Comparison of ENCODE assay signal across 8 cellular contexts in genomic region chr11:119316017-119316728, GRCh38. TPM values are rescaled to one million over a fixed set of nuclear protein-coding genes. Genes with fewer than 3 reads are reported as not detected.
DNase-seq lines count a peak whose midpoint lies in the region; ATAC-seq, FAIRE-seq and TF ChIP-seq lines count a peak whose summit lies in the region.

No MANE protein-coding gene starts in this region.

- no peaks in the 10 kb centered on the region for H3K27me3 ChIP-seq in endothelial cell of umbilical vein (ENCODE audit: control insufficient read depth in 2 of 2, insufficient read depth in 2 of 2, low read length in 2 of 2)
- peaks cover 21% of the 10 kb centered on the region for H3K27me3 ChIP-seq in muscle layer of duodenum (ENCODE audit: low read depth, low read length)

- POLR2A ChIA-PET in activated CD4-positive, alpha-beta T cell treated with anti-CD3 and anti-CD28 coated beads for 36 hours (lab: Charles Lee) = no interaction called here
- POLR2A ChIA-PET in endothelial cell of umbilical vein (lab: Charles Lee) = interaction anchor here (1.2 to 2.6 kb wide), 6 partner anchors 8 to 221 kb away, joined by 3 to 18 read pairs (median 5); partner anchors contain the start of gene DPAGT1

- TF ChIP-seq POLR2A in endothelial cell of umbilical vein (IDR thresholded peaks at IDR 0.05; ENCODE audit: low read depth, low read length) = no peak

- TF ChIP-seq CTCF in endothelial cell of umbilical vein (IDR thresholded peaks at IDR 0.05; ENCODE audit: extremely low read depth in 1 of 2, insufficient read depth in 1 of 2, low read depth in 1 of 2, low read length in 2 of 2) = no peak

- no peaks in the 10 kb centered on the region for H4K20me1 ChIP-seq in endothelial cell of umbilical vein (replicated peaks; ENCODE audit: control insufficient read depth, extremely low read depth, insufficient read depth, low read length)

- H3K27ac Mint-ChIP-seq in activated CD4-positive, alpha-beta T cell treated with anti-CD3 and anti-CD28 coated beads for 36 hours = no peak overlapping the region

- H3K4me3 ChIP-seq in endothelial cell of umbilical vein (replicated peaks in 1 of 3; ENCODE audit: insufficient read depth in 1 of 3, low read depth in 1 of 3, low read length in 3 of 3) (peak overlapping the region; percentile 87 to 93 (median 89)), muscle layer of duodenum (ENCODE audit: low read depth in 1 of 2, low read length in 2 of 2) (peak overlapping the region; percentile 74 to 83)

- H3K36me3 Mint-ChIP-seq in activated CD4-positive, alpha-beta T cell treated with anti-CD3 and anti-CD28 coated beads for 36 hours (ENCODE audit: low read depth) = no peaks in the 10 kb centered on the region

- peak overlapping the region; percentile 81 for H3K9ac ChIP-seq in endothelial cell of umbilical vein (replicated peaks; ENCODE audit: extremely low read depth, insufficient read depth, low read length)

- H3K27ac ChIP-seq in endothelial cell of umbilical vein (ENCODE audit: insufficient read depth, low read depth, low read length) (peak overlapping the region; percentile 80), muscle layer of duodenum (ENCODE audit: low read length) (peak overlapping the region; percentile 87)

- H3K4me1 Mint-ChIP-seq in activated CD4-positive, alpha-beta T cell treated with anti-CD3 and anti-CD28 coated beads for 36 hours = peaks cover 17% of the 10 kb centered on the region

- peaks cover 8% of the 10 kb centered on the region for H3K27me3 Mint-ChIP-seq in activated CD4-positive, alpha-beta T cell treated with anti-CD3 and anti-CD28 coated beads for 36 hours

- H3K4me1 ChIP-seq in endothelial cell of umbilical vein (ENCODE audit: control insufficient read depth, extremely low read depth, insufficient read depth, low read length) (peaks cover 52% of the 10 kb centered on the region), muscle layer of duodenum (ENCODE audit: control insufficient read depth in 1 of 2, insufficient read depth in 2 of 2, low read length in 2 of 2) (peaks cover 13 to 51% of the 10 kb centered on the region in 2 donors)

- dilution Hi-C loops in endothelial cell of umbilical vein (cut with MboI; ENCODE audit: extremely low pct_ligation_motif_present, low sequenced_read_pairs) = no loop called here

- peak overlapping the region; percentile 62 for H3K4me2 ChIP-seq in endothelial cell of umbilical vein (ENCODE audit: insufficient read depth, low read length)

- no peak for ATAC-seq in activated CD4-positive, alpha-beta T cell treated with anti-CD3 and anti-CD28 coated beads for 36 hours
- ATAC-seq in GM19023 (IDR thresholded peaks at IDR 0.05; ENCODE audit: unreplicated experiment) = no peak
- ATAC-seq in HG03039 (IDR thresholded peaks at IDR 0.05; ENCODE audit: unreplicated experiment) = no peak
- ATAC-seq in GM18909 (IDR thresholded peaks at IDR 0.05; ENCODE audit: poor library complexity, unreplicated experiment) = no peak

- no peaks in the 10 kb centered on the region for H3K9me3 ChIP-seq in endothelial cell of umbilical vein (replicated peaks; ENCODE audit: control insufficient read depth, insufficient read depth, low read length)
- H3K9me3 ChIP-seq in muscle layer of duodenum (ENCODE audit: control insufficient read depth in 1 of 2, low read length in 2 of 2) = no peaks in the 10 kb centered on the region

- no peaks in the 10 kb centered on the region for H3K9me1 ChIP-seq in endothelial cell of umbilical vein (replicated peaks; ENCODE audit: control insufficient read depth, extremely low read depth, insufficient read depth, low read length)

- H3K9me3 Mint-ChIP-seq in activated CD4-positive, alpha-beta T cell treated with anti-CD3 and anti-CD28 coated beads for 36 hours (ENCODE audit: low read depth) = no peaks in the 10 kb centered on the region

- H3K36me3 ChIP-seq in endothelial cell of umbilical vein (ENCODE audit: control insufficient read depth in 2 of 2, extremely low read depth in 1 of 2, insufficient read depth in 2 of 2, low read length in 2 of 2) (peaks cover 9 to 32% of the 10 kb centered on the region in 2 experiments), muscle layer of duodenum (ENCODE audit: control insufficient read depth in 1 of 2, insufficient read depth in 2 of 2, low read length in 2 of 2) (peaks cover 5 to 28% of the 10 kb centered on the region in 2 donors)

- FAIRE-seq in endothelial cell of umbilical vein (lab: Jason Lieb, UNC) = no peak

- intact Hi-C loops in activated CD4-positive, alpha-beta T cell treated with anti-CD3 and anti-CD28 coated beads for 36 hours (cut with DNase I, micrococcal nuclease) = no loop called here
- intact Hi-C loops in endothelial cell of umbilical vein (cut with micrococcal nuclease) = loop anchor here (5.0 kb wide), 2 partner anchors 249 to 404 kb away; partner anchors contain the start of gene VPS11

- peaks cover 61% of the 10 kb centered on the region for H3K79me2 ChIP-seq in endothelial cell of umbilical vein (ENCODE audit: control insufficient read depth, insufficient read depth, low read length)

- CTCF ChIA-PET in activated CD4-positive, alpha-beta T cell treated with anti-CD3 and anti-CD28 coated beads for 36 hours (lab: Charles Lee) = interaction anchor here (0.7 to 2.4 kb wide), 7 partner anchors 12 to 193 kb away, joined by 3 to 8 read pairs (median 3); no protein-coding TSS in a partner anchor
- CTCF ChIA-PET in endothelial cell of umbilical vein (lab: Charles Lee) = interaction anchor here (3.0 to 15.9 kb wide), 3 partner anchors 8 to 23 kb away, joined by 22 to 301 read pairs (median 136); partner anchors contain the start of gene C1QTNF5

- BruUV-seq in endothelial cell of umbilical vein (replicated peaks; lab: Mats Ljungman, UMichigan) = TSS peak; percentile 28

- H3K4me3 Mint-ChIP-seq in activated CD4-positive, alpha-beta T cell treated with anti-CD3 and anti-CD28 coated beads for 36 hours = peak overlapping the region; percentile 65

- DNase-seq in activated CD4-positive, alpha-beta T cell treated with anti-CD3 and anti-CD28 coated beads for 36 hours = peak; percentile 36
- DNase-seq in activated CD4-positive, alpha-beta T cell treated with anti-CD3 and anti-CD28 coated beads, Interleukin-2, amount 50 U/mL, for 4 hours = no peak
- DNase-seq in RPMI7951 (ENCODE audit: low read depth) = peak; percentile 51
- peak; percentile 42 for DNase-seq in endothelial cell of umbilical vein (ENCODE audit: low read depth, low spot score)

- H2AFZ ChIP-seq in endothelial cell of umbilical vein (ENCODE audit: low read depth, low read length) = no peak overlapping the region

TF ChIP-seq in endothelial cell of umbilical vein, 7 proteins besides CTCF, POLR2A, EP300 and RAD21 (continues in another document):
- no peak for TF ChIP-seq GATA2 (IDR thresholded peaks at IDR 0.05; ENCODE audit: insufficient read depth, insufficient read length, low read depth, low read length)

RNA-seq across cellular contexts. Expression of gene MCAM, which starts 0.8 kb away (rescaled TPM):
- 1 to 10 TPM; 6.8 to 6.9 TPM for total RNA-seq in activated CD4-positive, alpha-beta T cell treated with anti-CD3 and anti-CD28 coated beads for 36 hours
- 57.2 and 91.7 TPM in 2 replicates for total RNA-seq in RPMI7951 (2014; rRNA removed; shearing (Covaris generic))
- total RNA-seq in endothelial cell of umbilical vein = 1,012 and 1,027 TPM in 2 replicates
- 2,543 and 3,419 TPM in 2 replicates for polyA plus RNA-seq in endothelial cell of umbilical vein
- 1,288 and 1,700 TPM in 2 replicates for polyA plus RNA-seq in endothelial cell of umbilical vein (2011; cell fraction: cytosol; rRNA removed)
- 682 and 1,132 TPM in 2 replicates for polyA plus RNA-seq in endothelial cell of umbilical vein (2011; cell fraction: nucleus; rRNA removed)
- 548 and 754 TPM in 2 replicates for polyA plus RNA-seq in endothelial cell of umbilical vein (2012)
- polyA minus RNA-seq in endothelial cell of umbilical vein = 817 and 903 TPM in 2 replicates
- polyA minus RNA-seq in endothelial cell of umbilical vein (2011; cell fraction: cytosol; rRNA and poly(A)+ RNA removed) = 69.6 TPM
- polyA minus RNA-seq in endothelial cell of umbilical vein (2011; cell fraction: nucleus; rRNA and poly(A)+ RNA removed) = 242 and 367 TPM in 2 replicates

RNA-seq across cellular contexts. Expression of gene RNF26, which starts 18.2 kb away (rescaled TPM):
- total RNA-seq in activated CD4-positive, alpha-beta T cell treated with anti-CD3 and anti-CD28 coated beads for 36 hours = 10 to 100 TPM; 29.9 TPM
- total RNA-seq in RPMI7951 (2014; rRNA removed; shearing (Covaris generic)) = 9.0 and 9.1 TPM in 2 replicates
- total RNA-seq in endothelial cell of umbilical vein = 37.9 and 40.1 TPM in 2 replicates
- 41.6 and 43.8 TPM in 2 replicates for polyA plus RNA-seq in endothelial cell of umbilical vein
- 35.5 and 38.1 TPM in 2 replicates for polyA plus RNA-seq in endothelial cell of umbilical vein (2011; cell fraction: cytosol; rRNA removed)
- polyA plus RNA-seq in endothelial cell of umbilical vein (2011; cell fraction: nucleus; rRNA removed) = 15.7 and 17.7 TPM in 2 replicates
- polyA plus RNA-seq in endothelial cell of umbilical vein (2012) = 29.3 and 37.9 TPM in 2 replicates
- 44.3 and 46.7 TPM in 2 replicates for polyA minus RNA-seq in endothelial cell of umbilical vein
- 31.6 TPM for polyA minus RNA-seq in endothelial cell of umbilical vein (2011; cell fraction: cytosol; rRNA and poly(A)+ RNA removed)
- polyA minus RNA-seq in endothelial cell of umbilical vein (2011; cell fraction: nucleus; rRNA and poly(A)+ RNA removed) = 16.9 and 20.4 TPM in 2 replicates

RNA-seq across cellular contexts. Expression of gene C1QTNF5, which starts 24.5 kb away (rescaled TPM):
- total RNA-seq in activated CD4-positive, alpha-beta T cell treated with anti-CD3 and anti-CD28 coated beads for 36 hours = not detected
- total RNA-seq in RPMI7951 (2014; rRNA removed; shearing (Covaris generic)) = 2.3 and 4.4 TPM in 2 replicates
- 126 and 130 TPM in 2 replicates for total RNA-seq in endothelial cell of umbilical vein
- polyA plus RNA-seq in endothelial cell of umbilical vein = 201 and 228 TPM in 2 replicates
- 125 and 160 TPM in 2 replicates for polyA plus RNA-seq in endothelial cell of umbilical vein (2011; cell fraction: cytosol; rRNA removed)
- polyA plus RNA-seq in endothelial cell of umbilical vein (2011; cell fraction: nucleus; rRNA removed) = 72.0 and 76.7 TPM in 2 replicates
- 98.8 and 155 TPM in 2 replicates for polyA plus RNA-seq in endothelial cell of umbilical vein (2012)
- 59.9 and 63.7 TPM in 2 replicates for polyA minus RNA-seq in endothelial cell of umbilical vein
- polyA minus RNA-seq in endothelial cell of umbilical vein (2011; cell fraction: cytosol; rRNA and poly(A)+ RNA removed) = not detected
- 11.6 and 24.3 TPM in 2 replicates for polyA minus RNA-seq in endothelial cell of umbilical vein (2011; cell fraction: nucleus; rRNA and poly(A)+ RNA removed)

RNA-seq across cellular contexts. Expression of gene MFRP, which starts 30.3 kb away (rescaled TPM):
- total RNA-seq in activated CD4-positive, alpha-beta T cell treated with anti-CD3 and anti-CD28 coated beads for 36 hours = not detected
- not detected in 2 replicates for total RNA-seq in RPMI7951 (2014; rRNA removed; shearing (Covaris generic))
- total RNA-seq in endothelial cell of umbilical vein = not detected in 2 replicates
- polyA plus RNA-seq in endothelial cell of umbilical vein = 0.03 and 0.08 TPM in 2 replicates
- polyA plus RNA-seq in endothelial cell of umbilical vein (2011; cell fraction: cytosol; rRNA removed) = 0.03 and 0.09 TPM in 2 replicates
- 0.04 TPM in 2 replicates for polyA plus RNA-seq in endothelial cell of umbilical vein (2011; cell fraction: nucleus; rRNA removed)
- not detected in 2 replicates for polyA plus RNA-seq in endothelial cell of umbilical vein (2012)
- polyA minus RNA-seq in endothelial cell of umbilical vein = 0.11 TPM in 1 of 2 replicates, not detected in the other
- polyA minus RNA-seq in endothelial cell of umbilical vein (2011; cell fraction: cytosol; rRNA and poly(A)+ RNA removed) = not detected
- polyA minus RNA-seq in endothelial cell of umbilical vein (2011; cell fraction: nucleus; rRNA and poly(A)+ RNA removed) = not detected in 2 replicates

Comparison
In these comparisons a context has a peak if more than half of its experiments do, and no peak if none do; other contexts are left out.
1. DNase-seq: peak in activated CD4-positive, alpha-beta T cell treated with anti-CD3 and anti-CD28 coated beads for 36 hours (single experiment), RPMI7951 (single experiment) and endothelial cell of umbilical vein (single experiment); none in activated CD4-positive, alpha-beta T cell treated with anti-CD3 and anti-CD28 coated beads, Interleukin-2, amount 50 U/mL, for 4 hours (0 of 2).
2. RNA of gene MCAM, which starts 0.8 kb away (total RNA-seq): 1,012 to 1,027 TPM in endothelial cell of umbilical vein; 57.2 to 91.7 TPM in RPMI7951 and 6.8 to 6.9 TPM in activated CD4-positive, alpha-beta T cell treated with anti-CD3 and anti-CD28 coated beads for 36 hours; every median in the first group is over 10 times any median in the second.
3. RNA of gene C1QTNF5, which starts 24.5 kb away (total RNA-seq): 126 to 130 TPM in endothelial cell of umbilical vein; 2.3 to 4.4 TPM in RPMI7951 and not detected in activated CD4-positive, alpha-beta T cell treated with anti-CD3 and anti-CD28 coated beads for 36 hours; every median in the first group is over 10 times any median in the second.